Comparison of ENCODE assay signal across 8 cellular contexts in the genomic region with DNA sequence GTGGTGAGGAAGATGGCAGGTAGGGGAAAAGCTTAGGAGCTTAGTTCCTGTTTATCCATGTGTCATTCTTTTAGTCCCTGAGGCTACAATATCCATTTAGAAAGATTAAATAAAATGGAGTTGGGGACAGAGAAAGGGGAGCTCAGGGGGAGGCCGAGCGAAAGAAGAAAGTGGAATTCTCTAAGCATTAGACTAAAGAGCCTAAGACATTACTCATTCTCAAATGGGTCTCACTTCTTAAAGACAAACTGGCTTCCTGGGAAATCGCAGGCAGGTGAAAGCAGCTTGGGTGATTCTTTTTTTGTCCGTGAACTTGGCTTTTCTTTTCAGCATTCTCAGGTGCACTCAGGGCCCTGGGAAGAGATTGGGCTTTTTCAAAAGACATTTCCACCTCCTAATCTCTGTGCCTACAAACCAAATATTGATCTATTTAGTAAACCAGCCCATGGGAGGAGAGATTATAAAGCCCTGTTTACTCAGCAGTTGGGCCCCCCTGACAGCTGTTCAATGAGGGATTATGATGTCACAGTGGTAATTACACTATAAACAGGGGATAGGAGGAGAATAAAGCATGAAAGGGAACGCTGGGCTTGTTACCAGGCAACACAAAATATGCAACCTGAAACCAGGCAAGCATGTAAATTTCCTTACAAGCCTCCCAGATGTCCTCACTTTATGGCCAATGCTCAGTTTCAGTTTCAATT.
A peak's percentile ranks its signal among the peaks of the same experiment; 100 is the strongest.
DNase-seq lines count a peak whose midpoint lies in the region; ATAC-seq and TF ChIP-seq lines count a peak whose summit lies in the region.

No MANE protein-coding gene starts in this region.

- CTCF ChIA-PET in WTC11 (lab: Charles Lee) = interaction anchor here (0.9 to 3.9 kb wide), 7 partner anchors 10 to 850 kb away, joined by 3 to 16 read pairs (median 5); no protein-coding TSS in a partner anchor
- CTCF ChIA-PET in activated CD8-positive, alpha-beta T cell treated with anti-CD3 and anti-CD28 coated beads, Interleukin-2, amount 10 ng/mL, durations not matched to agents 7 days and 5 days (lab: Charles Lee) = interaction anchor here (0.6 kb wide), 1 partner anchor 13 kb away, joined by 3 read pairs; no protein-coding TSS in a partner anchor

- peaks cover 32% of the 10 kb centered on the region for H3K4me1 ChIP-seq in suprapubic skin

- DNase-seq in GM04504 (ENCODE audit: low read depth) (peak; percentile 80), NCI-H1105 (lab: John Stamatoyannopoulos, UW) (peak; percentile 94), WTC11 (ENCODE audit: low spot score) (no peak), iPS-NIHi7 (ENCODE audit: extremely low spot score) (peak; percentile 17), suprapubic skin (ENCODE audit: low spot score in 2 of 2) (no peak)
- no peak for DNase-seq in activated T-cell treated with anti-CD3 and anti-CD28 coated beads, Interleukin-2, amount 50 U/mL, for 4 hours
- no peak for DNase-seq in activated CD8-positive, alpha-beta T cell treated with anti-CD3 and anti-CD28 coated beads, Interleukin-2, amount 10 ng/mL, durations not matched to agents 7 days and 5 days

- no peak overlapping the region for H3K4me3 Mint-ChIP-seq in WTC11
- H3K4me3 Mint-ChIP-seq in activated T-cell treated with anti-CD3 and anti-CD28 coated beads, Interleukin-2, amount 50 U/mL, for 4 hours = no peak overlapping the region
- H3K4me3 Mint-ChIP-seq in activated CD8-positive, alpha-beta T cell treated with anti-CD3 and anti-CD28 coated beads, Interleukin-2, amount 10 ng/mL, durations not matched to agents 7 days and 5 days = no peak overlapping the region

- no peaks in the 10 kb centered on the region for H3K9me3 ChIP-seq in suprapubic skin

- peak overlapping the region; percentile 84 for H3K27ac Mint-ChIP-seq in WTC11
- no peak overlapping the region for H3K27ac Mint-ChIP-seq in activated CD8-positive, alpha-beta T cell treated with anti-CD3 and anti-CD28 coated beads, Interleukin-2, amount 10 ng/mL, durations not matched to agents 7 days and 5 days

- H3K36me3 Mint-ChIP-seq in WTC11 = no peaks in the 10 kb centered on the region; the same call in 1 of the 2 replicates
- H3K36me3 Mint-ChIP-seq in activated T-cell treated with anti-CD3 and anti-CD28 coated beads, Interleukin-2, amount 50 U/mL, for 4 hours (ENCODE audit: insufficient read depth) = no peaks in the 10 kb centered on the region
- H3K36me3 Mint-ChIP-seq in activated CD8-positive, alpha-beta T cell treated with anti-CD3 and anti-CD28 coated beads, Interleukin-2, amount 10 ng/mL, durations not matched to agents 7 days and 5 days (ENCODE audit: low read depth) = no peaks in the 10 kb centered on the region

- 48% methylated on average over 5 of the region's 5 CpGs for WGBS in suprapubic skin

- no peak overlapping the region for H3K4me3 ChIP-seq in suprapubic skin

- TF ChIP-seq POLR2A in suprapubic skin (IDR thresholded peaks at IDR 0.05) = no peak
- TF ChIP-seq POLR2A in GM18505 (IDR thresholded peaks at IDR 0.05; ENCODE audit: borderline replicate concordance, extremely low read depth, insufficient read depth, insufficient read length) = no peak

- H3K27me3 Mint-ChIP-seq in WTC11 (ENCODE audit: low read depth) = no peaks in the 10 kb centered on the region; the same call in 1 of the 2 replicates
- no peaks in the 10 kb centered on the region for H3K27me3 Mint-ChIP-seq in activated T-cell treated with anti-CD3 and anti-CD28 coated beads, Interleukin-2, amount 50 U/mL, for 4 hours (ENCODE audit: low read depth)
- H3K27me3 Mint-ChIP-seq in activated CD8-positive, alpha-beta T cell treated with anti-CD3 and anti-CD28 coated beads, Interleukin-2, amount 10 ng/mL, durations not matched to agents 7 days and 5 days (ENCODE audit: low read depth) = no peaks in the 10 kb centered on the region

- H3K27me3 ChIP-seq in suprapubic skin = no peaks in the 10 kb centered on the region

- ATAC-seq in WTC11 (peak; percentile 40), GM18505 (IDR thresholded peaks at IDR 0.05; ENCODE audit: unreplicated experiment) (no peak)
- no peak for ATAC-seq in activated T-cell treated with anti-CD3 and anti-CD28 coated beads, Interleukin-2, amount 50 U/mL, for 4 hours
- no peak for ATAC-seq in activated CD8-positive, alpha-beta T cell treated with anti-CD3 and anti-CD28 coated beads, Interleukin-2, amount 10 ng/mL, durations not matched to agents 7 days and 5 days

- no peak for TF ChIP-seq EP300 in suprapubic skin (IDR thresholded peaks at IDR 0.05)

- peaks cover 27% of the 10 kb centered on the region for H3K4me1 Mint-ChIP-seq in WTC11
- no peaks in the 10 kb centered on the region for H3K4me1 Mint-ChIP-seq in activated T-cell treated with anti-CD3 and anti-CD28 coated beads, Interleukin-2, amount 50 U/mL, for 4 hours (ENCODE audit: low read depth)
- no peaks in the 10 kb centered on the region for H3K4me1 Mint-ChIP-seq in activated CD8-positive, alpha-beta T cell treated with anti-CD3 and anti-CD28 coated beads, Interleukin-2, amount 10 ng/mL, durations not matched to agents 7 days and 5 days (ENCODE audit: low read depth)

- H3K27ac ChIP-seq in suprapubic skin = peak overlapping the region; percentile 61

- TF ChIP-seq CTCF in WTC11 (IDR thresholded peaks at IDR 0.05) (no peak), suprapubic skin (IDR thresholded peaks at IDR 0.05) (no peak)

- H3K36me3 ChIP-seq in suprapubic skin = no peaks in the 10 kb centered on the region

- POLR2A ChIA-PET in WTC11 (lab: Charles Lee) = no interaction called here
- POLR2A ChIA-PET in activated CD8-positive, alpha-beta T cell treated with anti-CD3 and anti-CD28 coated beads, Interleukin-2, amount 10 ng/mL, durations not matched to agents 7 days and 5 days (lab: Charles Lee) = no interaction called here

- peaks cover 11% of the 10 kb centered on the region for H3K9me3 Mint-ChIP-seq in WTC11
- H3K9me3 Mint-ChIP-seq in activated T-cell treated with anti-CD3 and anti-CD28 coated beads, Interleukin-2, amount 50 U/mL, for 4 hours = peaks cover 6% of the 10 kb centered on the region
- H3K9me3 Mint-ChIP-seq in activated CD8-positive, alpha-beta T cell treated with anti-CD3 and anti-CD28 coated beads, Interleukin-2, amount 10 ng/mL, durations not matched to agents 7 days and 5 days (ENCODE audit: insufficient read depth) = no peaks in the 10 kb centered on the region

TF ChIP-seq in WTC11, 78 proteins besides CTCF, POLR2A, EP300 and RAD21 (continues in another document):
- TF ChIP-seq, protein P1, sequence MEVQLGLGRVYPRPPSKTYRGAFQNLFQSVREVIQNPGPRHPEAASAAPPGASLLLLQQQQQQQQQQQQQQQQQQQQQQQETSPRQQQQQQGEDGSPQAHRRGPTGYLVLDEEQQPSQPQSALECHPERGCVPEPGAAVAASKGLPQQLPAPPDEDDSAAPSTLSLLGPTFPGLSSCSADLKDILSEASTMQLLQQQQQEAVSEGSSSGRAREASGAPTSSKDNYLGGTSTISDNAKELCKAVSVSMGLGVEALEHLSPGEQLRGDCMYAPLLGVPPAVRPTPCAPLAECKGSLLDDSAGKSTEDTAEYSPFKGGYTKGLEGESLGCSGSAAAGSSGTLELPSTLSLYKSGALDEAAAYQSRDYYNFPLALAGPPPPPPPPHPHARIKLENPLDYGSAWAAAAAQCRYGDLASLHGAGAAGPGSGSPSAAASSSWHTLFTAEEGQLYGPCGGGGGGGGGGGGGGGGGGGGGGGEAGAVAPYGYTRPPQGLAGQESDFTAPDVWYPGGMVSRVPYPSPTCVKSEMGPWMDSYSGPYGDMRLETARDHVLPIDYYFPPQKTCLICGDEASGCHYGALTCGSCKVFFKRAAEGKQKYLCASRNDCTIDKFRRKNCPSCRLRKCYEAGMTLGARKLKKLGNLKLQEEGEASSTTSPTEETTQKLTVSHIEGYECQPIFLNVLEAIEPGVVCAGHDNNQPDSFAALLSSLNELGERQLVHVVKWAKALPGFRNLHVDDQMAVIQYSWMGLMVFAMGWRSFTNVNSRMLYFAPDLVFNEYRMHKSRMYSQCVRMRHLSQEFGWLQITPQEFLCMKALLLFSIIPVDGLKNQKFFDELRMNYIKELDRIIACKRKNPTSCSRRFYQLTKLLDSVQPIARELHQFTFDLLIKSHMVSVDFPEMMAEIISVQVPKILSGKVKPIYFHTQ (CRISPR knock-in tag; IDR thresholded peaks at IDR 0.05) = no peak
- TF ChIP-seq ZNF317 (CRISPR knock-in tag; IDR thresholded peaks at IDR 0.05; ENCODE audit: borderline replicate concordance, low read depth) = no peak
- TF ChIP-seq JUN (CRISPR knock-in tag; IDR thresholded peaks at IDR 0.05) = no peak
- TF ChIP-seq RELA (CRISPR knock-in tag; IDR thresholded peaks at IDR 0.05; ENCODE audit: borderline replicate concordance) = no peak
- no peak for TF ChIP-seq FOXP1 (CRISPR knock-in tag; IDR thresholded peaks at IDR 0.05; ENCODE audit: borderline replicate concordance)
- no peak for TF ChIP-seq ZNF138 (CRISPR knock-in tag; conservative IDR thresholded peaks at IDR 0.05)
- TF ChIP-seq, protein P2, sequence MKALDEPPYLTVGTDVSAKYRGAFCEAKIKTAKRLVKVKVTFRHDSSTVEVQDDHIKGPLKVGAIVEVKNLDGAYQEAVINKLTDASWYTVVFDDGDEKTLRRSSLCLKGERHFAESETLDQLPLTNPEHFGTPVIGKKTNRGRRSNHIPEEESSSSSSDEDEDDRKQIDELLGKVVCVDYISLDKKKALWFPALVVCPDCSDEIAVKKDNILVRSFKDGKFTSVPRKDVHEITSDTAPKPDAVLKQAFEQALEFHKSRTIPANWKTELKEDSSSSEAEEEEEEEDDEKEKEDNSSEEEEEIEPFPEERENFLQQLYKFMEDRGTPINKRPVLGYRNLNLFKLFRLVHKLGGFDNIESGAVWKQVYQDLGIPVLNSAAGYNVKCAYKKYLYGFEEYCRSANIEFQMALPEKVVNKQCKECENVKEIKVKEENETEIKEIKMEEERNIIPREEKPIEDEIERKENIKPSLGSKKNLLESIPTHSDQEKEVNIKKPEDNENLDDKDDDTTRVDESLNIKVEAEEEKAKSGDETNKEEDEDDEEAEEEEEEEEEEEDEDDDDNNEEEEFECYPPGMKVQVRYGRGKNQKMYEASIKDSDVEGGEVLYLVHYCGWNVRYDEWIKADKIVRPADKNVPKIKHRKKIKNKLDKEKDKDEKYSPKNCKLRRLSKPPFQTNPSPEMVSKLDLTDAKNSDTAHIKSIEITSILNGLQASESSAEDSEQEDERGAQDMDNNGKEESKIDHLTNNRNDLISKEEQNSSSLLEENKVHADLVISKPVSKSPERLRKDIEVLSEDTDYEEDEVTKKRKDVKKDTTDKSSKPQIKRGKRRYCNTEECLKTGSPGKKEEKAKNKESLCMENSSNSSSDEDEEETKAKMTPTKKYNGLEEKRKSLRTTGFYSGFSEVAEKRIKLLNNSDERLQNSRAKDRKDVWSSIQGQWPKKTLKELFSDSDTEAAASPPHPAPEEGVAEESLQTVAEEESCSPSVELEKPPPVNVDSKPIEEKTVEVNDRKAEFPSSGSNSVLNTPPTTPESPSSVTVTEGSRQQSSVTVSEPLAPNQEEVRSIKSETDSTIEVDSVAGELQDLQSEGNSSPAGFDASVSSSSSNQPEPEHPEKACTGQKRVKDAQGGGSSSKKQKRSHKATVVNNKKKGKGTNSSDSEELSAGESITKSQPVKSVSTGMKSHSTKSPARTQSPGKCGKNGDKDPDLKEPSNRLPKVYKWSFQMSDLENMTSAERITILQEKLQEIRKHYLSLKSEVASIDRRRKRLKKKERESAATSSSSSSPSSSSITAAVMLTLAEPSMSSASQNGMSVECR (CRISPR knock-in tag; IDR thresholded peaks at IDR 0.05; ENCODE audit: borderline replicate concordance) = no peak

Comparison
In these comparisons a context has a peak if more than half of its experiments do, and no peak if none do; other contexts are left out.
1. DNase-seq: peak in GM04504 (single experiment), NCI-H1105 (single experiment) and iPS-NIHi7 (single experiment); none in WTC11 (single experiment), suprapubic skin (0 of 2), activated T-cell treated with anti-CD3 and anti-CD28 coated beads, Interleukin-2, amount 50 U/mL, for 4 hours (single experiment) and activated CD8-positive, alpha-beta T cell treated with anti-CD3 and anti-CD28 coated beads, Interleukin-2, amount 10 ng/mL, durations not matched to agents 7 days and 5 days (single experiment).